Comparison of ENCODE assay signal across 35 cellular contexts in genomic region chr1:21097744-21098143, GRCh38.
"Had no signal": no experiment of that assay in that cellular context is flagged by ENCODE, and none has a peak within 500 bp of the region (broad histone marks: within the 10 kb centered on the region; RNA-seq: fewer than 3 reads in every experiment).

No MANE protein-coding gene starts in this region.

- H3K4me1 Mint-ChIP-seq: activated naive CD4-positive, alpha-beta T cell treated with anti-CD3 and anti-CD28 coated beads, Interleukin-2, amount 50 U/mL, for 24 hours; T-cell had no signal

- H3K4me1 ChIP-seq: ascending aorta had no signal

- H3K27me3 ChIP-seq: ascending aorta, cardiac muscle cell had no signal

- H3K9ac ChIP-seq: KMS-11 had no signal

- H3K27ac ChIP-seq: ascending aorta, cardiac muscle cell, KMS-11, PC-9 had no signal

- DNase-seq: activated B cell treated with CpG ODN at 0.5 μM for 24 hours; activated CD4-positive, alpha-beta memory T cell treated with anti-CD3 and anti-CD28 coated beads, Interleukin-2, amount 10 ng/mL, durations not matched to agents 7 days and 5 days; activated CD4-positive, alpha-beta T cell treated with anti-CD3 and anti-CD28 coated beads for 48 hours; activated CD4-positive, CD25-positive, alpha-beta regulatory T cell treated with anti-CD3 and anti-CD28 coated beads, Interleukin-2, amount 50 U/mL, for 72 hours; activated CD8-positive, alpha-beta memory T cell treated with anti-CD3 and anti-CD28 coated beads for 24 hours; activated CD8-positive, alpha-beta memory T cell treated with anti-CD3 and anti-CD28 coated beads, Interleukin-2, amount 10 ng/mL, durations not matched to agents 7 days and 5 days; activated gamma-delta T cell; activated naive CD4-positive, alpha-beta T cell treated with Interleukin-2 at 50 U/mL for 16 hours; activated naive CD8-positive, alpha-beta T cell treated with anti-CD3 and anti-CD28 coated beads, Interleukin-2, amount 10 ng/mL, durations not matched to agents 7 days and 5 days; activated T-cell treated with anti-CD3 and anti-CD28 coated beads, Interleukin-2, amount 50 U/mL, for 1 hour; amygdala; MM.1S; NCI-H1092 treated with DMSO at 0.1 percent for 48 hours; NCI-H1417; NCI-H146; NCI-H187; NCI-H2029 treated with DMSO at 0.1 percent for 48 hours; NCI-H2107; NCI-H2171; NCI-H510A; NCI-H526; NCI-H748 treated with DMSO at 0.1 percent for 48 hours; PC-9; SIG-M5; T-cell; T-helper 2 cell; T-helper 9 cell had no signal

- H2AFZ ChIP-seq: PC-9 had no signal

- H3K27me3 Mint-ChIP-seq: activated B cell treated with CpG ODN at 0.5 μM for 24 hours; activated CD4-positive, alpha-beta memory T cell treated with anti-CD3 and anti-CD28 coated beads, Interleukin-2, amount 10 ng/mL, durations not matched to agents 7 days and 5 days; activated CD8-positive, alpha-beta memory T cell treated with anti-CD3 and anti-CD28 coated beads, Interleukin-2, amount 10 ng/mL, durations not matched to agents 7 days and 5 days; activated naive CD4-positive, alpha-beta T cell treated with anti-CD3 and anti-CD28 coated beads, Interleukin-2, amount 50 U/mL, for 24 hours; activated naive CD8-positive, alpha-beta T cell treated with anti-CD3 and anti-CD28 coated beads, Interleukin-2, amount 10 ng/mL, durations not matched to agents 7 days and 5 days; T-cell had no signal

- FAIRE-seq: RCC 7860 had no signal

- H3K27ac Mint-ChIP-seq: activated B cell treated with CpG ODN at 0.5 μM for 24 hours; activated CD4-positive, alpha-beta memory T cell treated with anti-CD3 and anti-CD28 coated beads, Interleukin-2, amount 10 ng/mL, durations not matched to agents 7 days and 5 days; activated CD8-positive, alpha-beta memory T cell treated with anti-CD3 and anti-CD28 coated beads, Interleukin-2, amount 10 ng/mL, durations not matched to agents 7 days and 5 days; activated naive CD4-positive, alpha-beta T cell treated with anti-CD3 and anti-CD28 coated beads, Interleukin-2, amount 50 U/mL, for 24 hours; activated naive CD8-positive, alpha-beta T cell treated with anti-CD3 and anti-CD28 coated beads, Interleukin-2, amount 10 ng/mL, durations not matched to agents 7 days and 5 days; activated T-helper 2 cell treated with anti-CD3 and anti-CD28 coated beads, Interferon-gamma antibody, Interleukin-2, Interleukin-4, amounts not matched to agents 10 μg/mL and 5 μg/mL and 100 μg/mL, durations not matched to agents 14 hours and 24 hours and 36 hours; T-cell had no signal

- H3K9me3 Mint-ChIP-seq: activated B cell treated with CpG ODN at 0.5 μM for 24 hours; activated naive CD4-positive, alpha-beta T cell treated with anti-CD3 and anti-CD28 coated beads, Interleukin-2, amount 50 U/mL, for 24 hours; T-cell had no signal

- H3K4me3 Mint-ChIP-seq: activated B cell treated with CpG ODN at 0.5 μM for 24 hours; activated CD4-positive, alpha-beta memory T cell treated with anti-CD3 and anti-CD28 coated beads, Interleukin-2, amount 10 ng/mL, durations not matched to agents 7 days and 5 days; activated CD8-positive, alpha-beta memory T cell treated with anti-CD3 and anti-CD28 coated beads, Interleukin-2, amount 10 ng/mL, durations not matched to agents 7 days and 5 days; activated naive CD4-positive, alpha-beta T cell treated with anti-CD3 and anti-CD28 coated beads, Interleukin-2, amount 50 U/mL, for 24 hours; activated naive CD8-positive, alpha-beta T cell treated with anti-CD3 and anti-CD28 coated beads, Interleukin-2, amount 10 ng/mL, durations not matched to agents 7 days and 5 days; T-cell had no signal

- H3K4me3 ChIP-seq: ascending aorta, cardiac muscle cell, PC-9 had no signal

- H3K9me3 ChIP-seq: ascending aorta had no signal

- ATAC-seq: activated CD8-positive, alpha-beta memory T cell treated with anti-CD3 and anti-CD28 coated beads, Interleukin-2, amount 10 ng/mL, durations not matched to agents 7 days and 5 days; Right ventricle myocardium inferior; SK-N-SH treated with all-trans-retinoic acid at 6 μM for 48 hours; T-cell had no signal

- H3K4me2 ChIP-seq: KMS-11, PC-9 had no signal
